2 cellular contexts compared by ENCODE assay signal in the genomic region with DNA sequence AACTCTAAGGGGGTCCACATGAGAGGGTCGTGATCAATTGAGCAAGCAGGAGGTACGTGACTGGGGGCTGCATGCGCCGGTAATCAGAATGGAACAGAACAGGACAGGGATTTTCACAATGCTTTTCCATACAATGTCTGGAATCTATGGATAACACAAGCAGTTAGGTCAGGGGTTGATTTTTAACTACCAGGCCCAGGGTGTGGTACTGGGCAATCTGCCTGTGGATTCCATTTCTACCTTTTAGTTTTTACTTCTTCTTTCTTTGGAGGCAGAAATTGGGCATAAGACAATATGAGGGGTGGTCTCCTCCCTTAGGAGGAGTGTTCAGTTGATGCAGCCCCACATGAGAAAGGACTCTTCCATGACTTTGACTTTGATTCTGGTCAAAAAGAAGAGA. TPM values are rescaled to one million over a fixed set of nuclear protein-coding genes. Genes with fewer than 3 reads are reported as not detected.
"Had no signal": no experiment of that assay in that cellular context is flagged by ENCODE, and none has a peak within 500 bp of the region (broad histone marks: within the 10 kb centered on the region; RNA-seq: fewer than 3 reads in every experiment).

No MANE protein-coding gene starts in this region.

RNA-seq across cellular contexts. Expression of gene LGI2, which starts 52.7 kb away (rescaled TPM):
- total RNA-seq: GM23248, HFFc6 had no signal
- polyA plus RNA-seq: GM23248 had no signal
